In genomic region chr21:26332873-26333272, GRCh38 we compare ENCODE assay signal across 16 cellular contexts.
DNase-seq lines count a peak whose midpoint lies in the region; ATAC-seq and TF ChIP-seq lines count a peak whose summit lies in the region.
"Had no signal": no experiment of that assay in that cellular context is flagged by ENCODE, and none has a peak within 500 bp of the region (broad histone marks: within the 10 kb centered on the region; RNA-seq: fewer than 3 reads in every experiment).

No MANE protein-coding gene starts in this region.

- no peak overlapping the region for H3K27ac Mint-ChIP-seq in naive thymus-derived CD8-positive, alpha-beta T cell
- H3K27ac Mint-ChIP-seq: B cell; CD4-positive, alpha-beta T cell; HFFc6 had no signal

- H3K9me2 ChIP-seq in PC-3 (replicated peaks; ENCODE audit: low read length), result no peaks in the 10 kb centered on the region; the same call in 1 of the 2 replicates

- intact Hi-C loops in PC-3 (cut with micrococcal nuclease), result no loop called here
- intact Hi-C loops in mammary epithelial cell (cut with micrococcal nuclease), result no loop called here

- H3K4me3 ChIP-seq in PC-3 (ENCODE audit: low read length) (no peak overlapping the region), mammary epithelial cell (replicated peaks in 1 of 3; ENCODE audit: insufficient read depth in 1 of 3, low read depth in 2 of 3, low read length in 3 of 3) (no peak overlapping the region)
- H3K4me3 ChIP-seq: GM12878 had no signal

- CTCF ChIA-PET in PC-3 (lab: Charles Lee) (no interaction called here), mammary epithelial cell (lab: Charles Lee; ENCODE audit: low non-redundant PET) (no interaction called here)

- POLR2A ChIA-PET in PC-3 (lab: Charles Lee; ENCODE audit: unreplicated experiment), result no interaction called here
- POLR2A ChIA-PET in naive thymus-derived CD8-positive, alpha-beta T cell (lab: Charles Lee), result no interaction called here

- H3K9me3 Mint-ChIP-seq in naive thymus-derived CD8-positive, alpha-beta T cell, result peaks cover 0 to 4% (median 0%) of the 10 kb centered on the region in 9 donors
- H3K9me3 Mint-ChIP-seq: CD4-positive, alpha-beta T cell had no signal

- BruUV-seq in PC-3 (replicated peaks; lab: Mats Ljungman, UMichigan) (no TSS peak), mammary epithelial cell (replicated peaks; lab: Mats Ljungman, UMichigan) (no TSS peak)

- H2AFZ ChIP-seq in PC-3 (ENCODE audit: low read length) (0 out of 2 replicates have a peak overlapping the region, but pooled peaks have one; percentile 9), mammary epithelial cell (ENCODE audit: low read depth, low read length) (peak overlapping the region; percentile 47)

- H3K27me3 ChIP-seq in PC-3 (ENCODE audit: low read length) (no peaks in the 10 kb centered on the region), mammary epithelial cell (ENCODE audit: insufficient read depth, low read length) (no peaks in the 10 kb centered on the region)

- no peaks in the 10 kb centered on the region for H3F3A ChIP-seq in PC-3 (ENCODE audit: low read length, unreplicated experiment)

- TF ChIP-seq CTCF in PC-3 (conservative IDR thresholded peaks at IDR 0.05; ENCODE audit: low read depth, low read length) (no peak), mammary epithelial cell (conservative IDR thresholded peaks at IDR 0.05 in 1 of 2, IDR thresholded peaks at IDR 0.05 in 1 of 2; ENCODE audit: extremely low read depth in 1 of 2, insufficient read depth in 1 of 2, low read depth in 1 of 2, low read length in 2 of 2) (no peak)

- H4K20me1 ChIP-seq in PC-3 (ENCODE audit: low read length) (no peaks in the 10 kb centered on the region), mammary epithelial cell (ENCODE audit: insufficient read depth, low read length) (no peaks in the 10 kb centered on the region)

- H3K4me2 ChIP-seq in PC-3 (ENCODE audit: low read length) (no peak overlapping the region), mammary epithelial cell (ENCODE audit: insufficient read depth, low read depth, low read length) (no peak overlapping the region)

- 79% methylated on average over 4 of the region's 4 CpGs for WGBS in mammary epithelial cell (ENCODE audit: low coverage, missing lambda C conversion rate)

- ATAC-seq in PC-3, result no peak; the same call in 1 of the 2 replicates
- ATAC-seq in naive thymus-derived CD8-positive, alpha-beta T cell, result no peak
- ATAC-seq: GM12878 had no signal

- H3K4me1 ChIP-seq in PC-3 (ENCODE audit: insufficient read depth, low read length), result no peaks in the 10 kb centered on the region
- H3K4me1 ChIP-seq in mammary epithelial cell (ENCODE audit: insufficient read depth, low read length), result peaks cover 4% of the 10 kb centered on the region

- no peak overlapping the region for H3K4me3 Mint-ChIP-seq in naive thymus-derived CD8-positive, alpha-beta T cell
- H3K4me3 Mint-ChIP-seq: B cell; CD4-positive, alpha-beta T cell; HFFc6 had no signal

- peaks cover 0 to 3% (median 0%) of the 10 kb centered on the region in 3 donors for H3K36me3 Mint-ChIP-seq in naive thymus-derived CD8-positive, alpha-beta T cell

- H3K79me2 ChIP-seq in PC-3 (ENCODE audit: low read length), result no peaks in the 10 kb centered on the region
- no peaks in the 10 kb centered on the region for H3K79me2 ChIP-seq in mammary epithelial cell (ENCODE audit: insufficient read depth, low read length)

- no peak overlapping the region for H3K27ac ChIP-seq in PC-3 (ENCODE audit: low read length)
- H3K27ac ChIP-seq in mammary epithelial cell (ENCODE audit: insufficient read depth, low read depth, low read length), result no peak overlapping the region
- peak overlapping the region; percentile 33 for H3K27ac ChIP-seq in epithelial cell of prostate

- DNase-seq in PC-3 (peak; percentile 14), mammary epithelial cell (peak; percentile 82), epithelial cell of prostate (ENCODE audit: low read depth, low spot score) (peak; percentile 77), kidney tubule cell (ENCODE audit: low spot score) (peak; percentile 12), GM19238 (ENCODE audit: insufficient read length, low spot score) (no peak), NCI-H526 treated with DMSO at 0.1 percent for 48 hours (lab: John Stamatoyannopoulos, UW) (no peak)
- DNase-seq in naive thymus-derived CD8-positive, alpha-beta T cell, result no peak
- DNase-seq: C1 segment of cervical spinal cord; CD4-positive, alpha-beta T cell; DMS79; GOT3; HCEC 1CT; HFFc6; IMR-90 had no signal

- dilution Hi-C loops in mammary epithelial cell (cut with HindIII; ENCODE audit: low sequenced_read_pairs), result no loop called here

- no peaks in the 10 kb centered on the region for H3K9me3 ChIP-seq in PC-3 (ENCODE audit: low read length)
- H3K9me3 ChIP-seq in mammary epithelial cell (replicated peaks; ENCODE audit: insufficient read depth, low read length), result no peaks in the 10 kb centered on the region

- H3K36me3 ChIP-seq in PC-3 (ENCODE audit: low read depth, low read length) (no peaks in the 10 kb centered on the region), mammary epithelial cell (ENCODE audit: insufficient read depth, low read length) (no peaks in the 10 kb centered on the region)

- H3K9ac ChIP-seq in PC-3 (ENCODE audit: low read length) (no peak overlapping the region), mammary epithelial cell (ENCODE audit: insufficient read depth, low read length) (no peak overlapping the region)

- in situ Hi-C loops in mammary epithelial cell (cut with MboI; ENCODE audit: low sequenced_read_pairs in 2 of 2), result no loop called here

- H3K27me3 Mint-ChIP-seq in naive thymus-derived CD8-positive, alpha-beta T cell, result peaks cover 3 to 19% (median 12%) of the 10 kb centered on the region in 5 donors
- H3K27me3 Mint-ChIP-seq: B cell had no signal

- H3K4me1 Mint-ChIP-seq in naive thymus-derived CD8-positive, alpha-beta T cell, result no peaks in the 10 kb centered on the region
- H3K4me1 Mint-ChIP-seq: B cell had no signal

Comparison
In these comparisons a context has a peak if more than half of its experiments do, and no peak if none do; other contexts are left out.
1. DNase-seq: peak in PC-3 (single experiment), mammary epithelial cell (single experiment), epithelial cell of prostate (single experiment) and kidney tubule cell (single experiment); none in GM19238 (single experiment), NCI-H526 treated with DMSO at 0.1 percent for 48 hours (single experiment) and naive thymus-derived CD8-positive, alpha-beta T cell (0 of 10).